In genomic region chr7:19117870-19118608, GRCh38 we compare ENCODE assay signal across 1 cellular context.
TF ChIP-seq lines count a peak whose summit lies in the region.

No MANE protein-coding gene starts in this region.

TF ChIP-seq in IMR-90, 13 proteins besides CTCF, POLR2A, EP300 and RAD21 (continued from another document):
- no peak for TF ChIP-seq USF2 (IDR thresholded peaks at IDR 0.05; ENCODE audit: low read depth, low read length)
- no peak for TF ChIP-seq SMC3 (IDR thresholded peaks at IDR 0.05; ENCODE audit: low read depth, low read length)
- no peak for TF ChIP-seq NFE2L2 (IDR thresholded peaks at IDR 0.05; ENCODE audit: low read depth, low read length)
- TF ChIP-seq ELK1 (IDR thresholded peaks at IDR 0.05; ENCODE audit: borderline replicate concordance, low read depth, low read length), result no peak
